ENCODE assay signal across 17 cellular contexts in the genomic region with DNA sequence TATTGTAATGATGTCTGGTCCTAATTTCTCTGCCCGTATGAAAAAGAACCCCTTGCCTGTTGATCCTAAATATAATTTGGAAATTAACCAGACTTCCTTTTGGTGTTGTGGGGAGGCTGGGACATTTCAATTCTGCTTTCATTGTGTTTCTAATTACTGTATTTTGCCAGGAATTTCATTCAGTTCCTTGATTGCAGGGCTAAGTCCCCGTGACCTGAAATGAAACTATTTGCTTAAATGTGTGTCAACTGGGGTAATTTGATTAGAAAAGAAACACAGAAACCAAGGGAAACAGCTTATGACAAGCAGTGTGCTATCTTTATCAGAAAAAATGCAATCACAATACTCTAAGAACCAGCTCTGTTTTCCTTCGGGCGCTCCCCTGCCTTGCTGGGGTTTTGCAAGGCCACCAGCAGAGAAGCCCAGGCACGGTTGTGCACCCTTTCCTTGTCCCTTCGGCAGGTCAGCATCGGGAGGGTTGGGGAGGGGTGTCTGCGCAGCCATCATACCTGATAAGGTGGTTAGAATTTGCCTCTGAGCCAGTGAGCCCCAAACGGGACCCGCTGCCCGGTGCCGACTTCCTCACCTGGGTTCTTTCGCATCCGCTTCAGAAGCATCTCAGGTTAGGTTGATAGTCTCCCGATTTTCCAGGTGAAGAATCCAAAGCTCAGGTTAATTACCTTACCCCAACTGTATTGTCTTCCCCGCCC. TPM values are rescaled to one million over a fixed set of nuclear protein-coding genes. Genes with fewer than 3 reads are reported as not detected.
DNase-seq lines count a peak whose midpoint lies in the region; ATAC-seq, FAIRE-seq and TF ChIP-seq lines count a peak whose summit lies in the region.
"Had no signal": no experiment of that assay in that cellular context is flagged by ENCODE, and none has a peak within 500 bp of the region (broad histone marks: within the 10 kb centered on the region; RNA-seq: fewer than 3 reads in every experiment).

No MANE protein-coding gene starts in this region.

- DNase-seq in stimulated activated naive CD8-positive, alpha-beta T cell treated with anti-CD3 and anti-CD28 coated beads, Interleukin-15, amount 100 ng/mL, for 72 hours: no peak
- no peak for DNase-seq in stimulated activated naive CD8-positive, alpha-beta T cell treated with anti-CD3 and anti-CD28 coated beads, Interleukin-15, Interleukin-2, amounts not matched to agents 100 U/mL and 50 U/mL, for 24 hours
- peak; percentile 38 for DNase-seq in adipocyte (ENCODE audit: low read depth)
- DNase-seq in kidney: peak; percentile 32
- no peak for DNase-seq in COLO829 (ENCODE audit: low spot score)
- DNase-seq in stimulated activated effector memory CD8-positive, alpha-beta T cell treated with anti-CD3 and anti-CD28 coated beads, Interleukin-12 subunit alpha, Interleukin-12 subunit beta, amount 100 ng/mL, for 72 hours (ENCODE audit: low spot score in 2 of 2): no peak
- DNase-seq in ecto neural progenitor cell (ENCODE audit: low spot score): no peak
- no peak for DNase-seq in UCSD-AML1 (lab: John Stamatoyannopoulos, UW; ENCODE audit: unreplicated experiment)
- DNase-seq: Caco-2, NCI-H146, NCI-H774, Peyer's patch, Right ventricle myocardium superior had no signal

- no peak for FAIRE-seq in kidney (lab: Jason Lieb, UNC)
- FAIRE-seq: HTR-8/SVneo, K562 had no signal

- intact Hi-C loops in kidney (cut with DNase I): no loop called here

- H3K27ac ChIP-seq in kidney (ENCODE audit: low read depth in 2 of 2, low read length in 2 of 2): no peak overlapping the region
- H3K27ac ChIP-seq: Peyer's patch had no signal

- H3K9me3 ChIP-seq in adipocyte (ENCODE audit: control insufficient read depth, low read length): no peaks in the 10 kb centered on the region
- H3K9me3 ChIP-seq in kidney (ENCODE audit: control insufficient read depth in 1 of 2, low read length in 2 of 2): no peaks in the 10 kb centered on the region
- H3K9me3 ChIP-seq: Caco-2, Peyer's patch had no signal

- H3K4me1 Mint-ChIP-seq in stimulated activated naive CD8-positive, alpha-beta T cell treated with anti-CD3 and anti-CD28 coated beads, Interleukin-15, amount 100 ng/mL, for 72 hours: peaks cover 26% of the 10 kb centered on the region
- H3K4me1 Mint-ChIP-seq in stimulated activated effector memory CD8-positive, alpha-beta T cell treated with anti-CD3 and anti-CD28 coated beads, Interleukin-12 subunit alpha, Interleukin-12 subunit beta, amount 100 ng/mL, for 72 hours: peaks cover 6% of the 10 kb centered on the region

- H3K4me3 ChIP-seq in adipocyte (ENCODE audit: low read length): no peak overlapping the region
- no peak overlapping the region for H3K4me3 ChIP-seq in kidney (ENCODE audit: low read length in 2 of 2)
- H3K4me3 ChIP-seq: K562, Peyer's patch had no signal

- H3K9ac ChIP-seq in adipocyte (ENCODE audit: low read length) (peak overlapping the region; percentile 4), kidney (ENCODE audit: low read length in 2 of 2) (no peak overlapping the region)

- no peaks in the 10 kb centered on the region for H3K27me3 ChIP-seq in adipocyte (replicated peaks; ENCODE audit: control insufficient read depth, insufficient read depth, low read length)
- H3K27me3 ChIP-seq: Peyer's patch had no signal

- H3K27me3 Mint-ChIP-seq in stimulated activated naive CD8-positive, alpha-beta T cell treated with anti-CD3 and anti-CD28 coated beads, Interleukin-15, amount 100 ng/mL, for 72 hours: no peaks in the 10 kb centered on the region

- H3K36me3 ChIP-seq in adipocyte (ENCODE audit: control insufficient read depth, insufficient read depth, low read length, severe bottlenecking): peaks cover 31% of the 10 kb centered on the region
- peaks cover 10 to 34% of the 10 kb centered on the region in 2 donors for H3K36me3 ChIP-seq in kidney (ENCODE audit: control insufficient read depth in 1 of 2, insufficient read depth in 2 of 2, low read length in 2 of 2)

- H3K9me3 Mint-ChIP-seq in stimulated activated naive CD8-positive, alpha-beta T cell treated with anti-CD3 and anti-CD28 coated beads, Interleukin-15, amount 100 ng/mL, for 72 hours: no peaks in the 10 kb centered on the region
- H3K9me3 Mint-ChIP-seq in stimulated activated effector memory CD8-positive, alpha-beta T cell treated with anti-CD3 and anti-CD28 coated beads, Interleukin-12 subunit alpha, Interleukin-12 subunit beta, amount 100 ng/mL, for 72 hours: no peaks in the 10 kb centered on the region
- H3K9me3 Mint-ChIP-seq: CD14-positive monocyte had no signal

- peak overlapping the region; percentile 37 to 67 for H3K27ac Mint-ChIP-seq in stimulated activated naive CD8-positive, alpha-beta T cell treated with anti-CD3 and anti-CD28 coated beads, Interleukin-15, amount 100 ng/mL, for 72 hours
- H3K27ac Mint-ChIP-seq in stimulated activated effector memory CD8-positive, alpha-beta T cell treated with anti-CD3 and anti-CD28 coated beads, Interleukin-12 subunit alpha, Interleukin-12 subunit beta, amount 100 ng/mL, for 72 hours: no peak overlapping the region

- peaks cover 12% of the 10 kb centered on the region for H3K4me1 ChIP-seq in adipocyte (ENCODE audit: control insufficient read depth, insufficient read depth, low read length)
- no peaks in the 10 kb centered on the region for H3K4me1 ChIP-seq in kidney (ENCODE audit: control insufficient read depth in 1 of 2, insufficient read depth in 1 of 2, low read depth in 1 of 2, low read length in 2 of 2)
- H3K4me1 ChIP-seq: Caco-2 had no signal

- no peak overlapping the region for H3K4me3 Mint-ChIP-seq in stimulated activated naive CD8-positive, alpha-beta T cell treated with anti-CD3 and anti-CD28 coated beads, Interleukin-15, amount 100 ng/mL, for 72 hours
- no peak overlapping the region for H3K4me3 Mint-ChIP-seq in stimulated activated effector memory CD8-positive, alpha-beta T cell treated with anti-CD3 and anti-CD28 coated beads, Interleukin-12 subunit alpha, Interleukin-12 subunit beta, amount 100 ng/mL, for 72 hours
- H3K4me3 Mint-ChIP-seq: CD14-positive monocyte had no signal

- TF ChIP-seq CTCF in kidney (IDR thresholded peaks at IDR 0.05; ENCODE audit: borderline replicate concordance, extremely low read depth, insufficient read depth): no peak

- ATAC-seq in stimulated activated naive CD8-positive, alpha-beta T cell treated with anti-CD3 and anti-CD28 coated beads, Interleukin-15, amount 100 ng/mL, for 72 hours: no peak
- ATAC-seq in stimulated activated naive CD8-positive, alpha-beta T cell treated with anti-CD3 and anti-CD28 coated beads, Interleukin-15, Interleukin-2, amounts not matched to agents 100 U/mL and 50 U/mL, for 24 hours: no peak
- no peak for ATAC-seq in stimulated activated effector memory CD8-positive, alpha-beta T cell treated with anti-CD3 and anti-CD28 coated beads, Interleukin-12 subunit alpha, Interleukin-12 subunit beta, amount 100 ng/mL, for 72 hours
- ATAC-seq: HCT116, K562 had no signal

- peaks cover 42% of the 10 kb centered on the region for H3K36me3 Mint-ChIP-seq in stimulated activated effector memory CD8-positive, alpha-beta T cell treated with anti-CD3 and anti-CD28 coated beads, Interleukin-12 subunit alpha, Interleukin-12 subunit beta, amount 100 ng/mL, for 72 hours

RNA-seq across cellular contexts. Expression of a gene that starts 19.4 kb away (rescaled TPM):
- 76.6 TPM for total RNA-seq in kidney
- 13.7 TPM for polyA plus RNA-seq in kidney (ENCODE audit: insufficient read depth, low read depth, low replicate concordance)

RNA-seq across cellular contexts. Expression of a gene that starts 32.0 kb away (rescaled TPM):
- 79.5 TPM for total RNA-seq in kidney
- polyA plus RNA-seq in kidney (ENCODE audit: insufficient read depth, low read depth, low replicate concordance): 36.8 TPM

RNA-seq across cellular contexts. Expression of a gene that starts 49.9 kb away (rescaled TPM):
- 122 TPM for total RNA-seq in kidney
- 136 TPM for polyA plus RNA-seq in kidney (ENCODE audit: insufficient read depth, low read depth, low replicate concordance)

Comparison
In these comparisons a context has a peak if more than half of its experiments do, and no peak if none do; other contexts are left out.
1. DNase-seq: peak in adipocyte (single experiment) and kidney (single experiment); none in stimulated activated naive CD8-positive, alpha-beta T cell treated with anti-CD3 and anti-CD28 coated beads, Interleukin-15, amount 100 ng/mL, for 72 hours (0 of 2), stimulated activated naive CD8-positive, alpha-beta T cell treated with anti-CD3 and anti-CD28 coated beads, Interleukin-15, Interleukin-2, amounts not matched to agents 100 U/mL and 50 U/mL, for 24 hours (single experiment), COLO829 (single experiment), stimulated activated effector memory CD8-positive, alpha-beta T cell treated with anti-CD3 and anti-CD28 coated beads, Interleukin-12 subunit alpha, Interleukin-12 subunit beta, amount 100 ng/mL, for 72 hours (0 of 2), ecto neural progenitor cell (single experiment) and UCSD-AML1 (single experiment).